ENCODE assay signal across 8 cellular contexts in genomic region chr22:17628304-17629166, GRCh38. TPM values are rescaled to one million over a fixed set of nuclear protein-coding genes. Genes with fewer than 3 reads are reported as not detected.
A peak's percentile ranks its signal among the peaks of the same experiment; 100 is the strongest.
DNase-seq lines count a peak whose midpoint lies in the region; ATAC-seq, FAIRE-seq and TF ChIP-seq lines count a peak whose summit lies in the region.

TSS of gene ATP6V1E1 (minus strand) at chr22:17628749. CDS start at chr22:17628635, 114 bp downstream.

- H3K36me3 ChIP-seq in body of pancreas (replicated peaks in 1 of 2; ENCODE audit: insufficient read depth in 1 of 2, low read depth in 2 of 2) = no peaks in the 10 kb centered on the region

- TF ChIP-seq CTCF in 22Rv1 (IDR thresholded peaks at IDR 0.05) (no peak), body of pancreas (IDR thresholded peaks at IDR 0.05) (no peak)

- FAIRE-seq in TTC549 (lab: Jason Lieb, UNC) = peak; percentile 96

- H3K27me3 ChIP-seq in body of pancreas = no peaks in the 10 kb centered on the region

- H3K4me3 ChIP-seq in body of pancreas = peak within 1 kb of the TSS; percentile 90 to 100

- intact Hi-C loops in body of pancreas (cut with DNase I) = no loop called here
- intact Hi-C loops in sciatic nerve (cut with DNase I) = no loop called here

- H3K4me1 ChIP-seq in body of pancreas = peaks cover 26% of the 10 kb centered on the region

- H3K9me3 ChIP-seq in body of pancreas = no peaks in the 10 kb centered on the region

- ATAC-seq in GM18520 (IDR thresholded peaks at IDR 0.05; ENCODE audit: unreplicated experiment) (peak; percentile 95), HG03064 (IDR thresholded peaks at IDR 0.05; ENCODE audit: low read depth, unreplicated experiment) (peak; percentile 95), body of pancreas (peak; percentile 100), sciatic nerve (peak; percentile 100)

- WGBS in body of pancreas, 2 donors = 0% methylated on average over 21 to 49 of the region's 49 CpGs

- peak; percentile 52 to 85 (median 85) for TF ChIP-seq POLR2A in body of pancreas (IDR thresholded peaks at IDR 0.05)

- H3K27ac ChIP-seq in 22Rv1 (peak within 1 kb of the TSS; percentile 83), body of pancreas (peak within 1 kb of the TSS; percentile 72 to 96 (median 85))

- peak; percentile 76 for DNase-seq in NCI-H2107 treated with DMSO at 0.1 percent for 48 hours (lab: John Stamatoyannopoulos, UW; ENCODE audit: unreplicated experiment)
- peak; percentile 95 to 97 (median 97) for DNase-seq in body of pancreas
- DNase-seq in iPS DF 19.7 (ENCODE audit: low read depth, low spot score) = peak; percentile 88
- DNase-seq in sciatic nerve (ENCODE audit: low spot score) = peak; percentile 98

RNA-seq across cellular contexts. Expression of gene ATP6V1E1, which starts in this region (rescaled TPM):
- total RNA-seq in body of pancreas (10 to 100 TPM; 38.1 to 58.7 TPM), sciatic nerve (102 TPM)

Comparison
In these comparisons a context has a peak if more than half of its experiments do, and no peak if none do; other contexts are left out.
1. Peak in every context shown above with its lines: DNase-seq, ATAC-seq, H3K4me3 ChIP-seq and H3K27ac ChIP-seq.